Comparison of ENCODE assay signal across 8 cellular contexts in genomic region chr9:122464633-122465567, GRCh38. TPM values are rescaled to one million over a fixed set of nuclear protein-coding genes. Genes with fewer than 3 reads are reported as not detected.
DNase-seq lines count a peak whose midpoint lies in the region; ATAC-seq and TF ChIP-seq lines count a peak whose summit lies in the region.

No MANE protein-coding gene starts in this region.

- TF ChIP-seq EP300 in neural cell (conservative IDR thresholded peaks at IDR 0.05; ENCODE audit: poor library complexity, severe bottlenecking): no peak

- peak overlapping the region; percentile 65 for H3K27ac Mint-ChIP-seq in stimulated activated naive CD8-positive, alpha-beta T cell treated with anti-CD3 and anti-CD28 coated beads, Interleukin-15, Interleukin-2, amounts not matched to agents 100 ng/mL and 50 ng/mL, for 24 hours

- no peaks in the 10 kb centered on the region for H4K20me1 ChIP-seq in neural cell (ENCODE audit: insufficient read depth)

- no peaks in the 10 kb centered on the region for H3K9me2 ChIP-seq in neural cell (ENCODE audit: insufficient read depth, low read length)

- no peak overlapping the region for H2AFZ ChIP-seq in neural cell (ENCODE audit: low read depth, low read length)

- H3K4me3 ChIP-seq in Peyer's patch (peak overlapping the region; percentile 37 to 51 (median 38)), fibroblast of mammary gland (ENCODE audit: control insufficient read depth, low read depth, low read length) (peak overlapping the region; percentile 43), neural cell (ENCODE audit: low read length) (no peak overlapping the region)

- H3K4me1 Mint-ChIP-seq in stimulated activated naive CD8-positive, alpha-beta T cell treated with anti-CD3 and anti-CD28 coated beads, Interleukin-15, Interleukin-2, amounts not matched to agents 100 ng/mL and 50 ng/mL, for 24 hours (ENCODE audit: low read depth): peaks cover 17% of the 10 kb centered on the region

- no peaks in the 10 kb centered on the region for H3K79me2 ChIP-seq in neural cell (replicated peaks; ENCODE audit: insufficient read depth, low read length)

- H3K36me3 ChIP-seq in KOPT-K1 (ENCODE audit: insufficient read depth, low read length) (no peaks in the 10 kb centered on the region), Peyer's patch (no peaks in the 10 kb centered on the region), neural cell (ENCODE audit: insufficient read depth, low read length) (no peaks in the 10 kb centered on the region)

- peaks cover 39% of the 10 kb centered on the region for H3K27me3 Mint-ChIP-seq in stimulated activated naive CD8-positive, alpha-beta T cell treated with anti-CD3 and anti-CD28 coated beads, Interleukin-15, Interleukin-2, amounts not matched to agents 100 ng/mL and 50 ng/mL, for 24 hours

- H3K4me3 Mint-ChIP-seq in stimulated activated naive CD8-positive, alpha-beta T cell treated with anti-CD3 and anti-CD28 coated beads, Interleukin-15, Interleukin-2, amounts not matched to agents 100 ng/mL and 50 ng/mL, for 24 hours: peak overlapping the region; percentile 86

- H3K9me3 ChIP-seq in KOPT-K1 (ENCODE audit: insufficient read depth, low read length, poor library complexity, severe bottlenecking) (no peaks in the 10 kb centered on the region), Peyer's patch (no peaks in the 10 kb centered on the region), neural cell (ENCODE audit: low read length) (no peaks in the 10 kb centered on the region)

- H3K27me3 ChIP-seq in Peyer's patch (no peaks in the 10 kb centered on the region), neural cell (ENCODE audit: insufficient read depth, low read depth, low read length) (no peaks in the 10 kb centered on the region)

- peak; percentile 69 for ATAC-seq in GM21529 (IDR thresholded peaks at IDR 0.05; ENCODE audit: unreplicated experiment)

- DNase-seq in DMS 273 (lab: John Stamatoyannopoulos, UW; ENCODE audit: unreplicated experiment) (peak; percentile 91), Peyer's patch (peak; percentile 51 to 82 (median 65)), fibroblast of mammary gland (ENCODE audit: low read depth) (peak; percentile 94)
- peak; percentile 71 to 73 for DNase-seq in activated T-cell treated with anti-CD3 and anti-CD28 coated beads, Interleukin-2, amount 50 U/mL, for 48 hours

- H3F3A ChIP-seq in neural cell (ENCODE audit: insufficient read depth, low read length, poor library complexity, severe bottlenecking): no peaks in the 10 kb centered on the region

- TF ChIP-seq CTCF in Peyer's patch (IDR thresholded peaks at IDR 0.05) (peak; percentile 72 to 90 (median 80)), fibroblast of mammary gland (conservative IDR thresholded peaks at IDR 0.05; ENCODE audit: control insufficient read depth, insufficient read depth, low read depth, low read length) (peak; percentile 85), neural cell (IDR thresholded peaks at IDR 0.05; ENCODE audit: poor library complexity, severe bottlenecking) (peak; percentile 67)

- no peak for TF ChIP-seq POLR2A in Peyer's patch (IDR thresholded peaks at IDR 0.05)

- TF ChIP-seq RAD21 in neural cell (conservative IDR thresholded peaks at IDR 0.05): peak; percentile 58

- H3K9ac ChIP-seq in neural cell (ENCODE audit: low read length): no peak overlapping the region

- peaks cover 0 to 15% (median 0%) of the 10 kb centered on the region in 4 donors for H3K4me1 ChIP-seq in Peyer's patch

- no peak overlapping the region for H3K4me2 ChIP-seq in neural cell (ENCODE audit: low read length)

- no peaks in the 10 kb centered on the region for H3K36me3 Mint-ChIP-seq in stimulated activated naive CD8-positive, alpha-beta T cell treated with anti-CD3 and anti-CD28 coated beads, Interleukin-15, Interleukin-2, amounts not matched to agents 100 ng/mL and 50 ng/mL, for 24 hours (ENCODE audit: low read depth)

- H3K9me3 Mint-ChIP-seq in stimulated activated naive CD8-positive, alpha-beta T cell treated with anti-CD3 and anti-CD28 coated beads, Interleukin-15, Interleukin-2, amounts not matched to agents 100 ng/mL and 50 ng/mL, for 24 hours: no peaks in the 10 kb centered on the region

- peak overlapping the region; percentile 36 for H3K27ac ChIP-seq in KOPT-K1 (ENCODE audit: low read depth, low read length, poor library complexity, severe bottlenecking)
- H3K27ac ChIP-seq in Peyer's patch: peak overlapping the region in 3 of 4 donors; percentile 35 to 64 (median 35)
- no peak overlapping the region for H3K27ac ChIP-seq in neural cell (ENCODE audit: low read length)

TF ChIP-seq in neural cell, 6 proteins besides CTCF, POLR2A, EP300 and RAD21:
- TF ChIP-seq MXI1 (conservative IDR thresholded peaks at IDR 0.05; ENCODE audit: poor library complexity, severe bottlenecking) (no peak), POLR2AphosphoS5 (IDR thresholded peaks at IDR 0.05) (no peak), SMC3 (conservative IDR thresholded peaks at IDR 0.05; ENCODE audit: poor library complexity) (peak; percentile 62), REST (IDR thresholded peaks at IDR 0.05; ENCODE audit: borderline replicate concordance) (no peak), EZH2 (IDR thresholded peaks at IDR 0.05; ENCODE audit: borderline replicate concordance, insufficient read depth, low read length, poor library complexity, severe bottlenecking) (no peak)

RNA-seq across cellular contexts. Expression of gene OR1J1, which starts 12.8 kb away (rescaled TPM):
- not detected for total RNA-seq in Peyer's patch
- not detected in 2 replicates for polyA plus RNA-seq in neural cell
- polyA minus RNA-seq in neural cell: not detected in 2 replicates

RNA-seq across cellular contexts. Expression of gene OR1J2, which starts 45.7 kb away (rescaled TPM):
- total RNA-seq in Peyer's patch: not detected
- polyA plus RNA-seq in neural cell: not detected in 2 replicates
- not detected in 2 replicates for polyA minus RNA-seq in neural cell

RNA-seq across cellular contexts. Expression of gene OR1J4, which starts 54.0 kb away (rescaled TPM):
- not detected for total RNA-seq in Peyer's patch
- polyA plus RNA-seq in neural cell: not detected in 2 replicates
- not detected in 2 replicates for polyA minus RNA-seq in neural cell
